In the genomic region with DNA sequence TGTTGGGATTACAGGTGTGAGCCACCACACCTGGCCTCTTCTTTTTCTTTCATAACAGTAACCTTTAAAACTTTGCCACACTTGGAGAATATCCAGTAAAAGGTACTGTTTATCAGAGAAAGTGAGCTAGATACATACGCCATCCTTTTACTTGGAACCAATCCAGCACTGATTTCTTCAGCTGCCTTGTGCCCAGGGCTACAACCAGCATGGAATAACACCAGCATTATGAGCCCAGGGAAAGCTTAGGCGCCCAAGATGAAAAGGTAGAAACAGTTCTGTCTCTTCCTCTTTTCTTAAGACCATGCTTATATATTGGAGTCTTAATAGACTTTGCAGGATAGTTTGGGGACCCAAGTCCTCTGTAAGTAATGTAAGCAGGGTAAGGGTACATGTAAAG, we compare ENCODE assay signal across 37 cellular contexts. TPM values are rescaled to one million over a fixed set of nuclear protein-coding genes. Genes with fewer than 3 reads are reported as not detected.
"Had no signal": no experiment of that assay in that cellular context is flagged by ENCODE, and none has a peak within 500 bp of the region (broad histone marks: within the 10 kb centered on the region; RNA-seq: fewer than 3 reads in every experiment).

No MANE protein-coding gene starts in this region.

- H3K4me1 Mint-ChIP-seq: activated T-helper 17 cell treated with anti-CD3 and anti-CD28 coated beads, Interleukin-2, amount 50 U/mL, for 72 hours had no signal

- H3K9me3 Mint-ChIP-seq: activated CD8-positive, alpha-beta T cell treated with anti-CD3 and anti-CD28 coated beads for 36 hours; activated naive CD8-positive, alpha-beta T cell treated with anti-CD3 and anti-CD28 coated beads for 36 hours; activated T-cell treated with anti-CD3 and anti-CD28 coated beads, Interleukin-2, amount 50 U/mL, for 72 hours; activated T-helper 17 cell treated with anti-CD3 and anti-CD28 coated beads, Interleukin-2, amount 50 U/mL, for 72 hours; T-cell had no signal

- DNase-seq: activated CD4-positive, alpha-beta T cell treated with anti-CD3 and anti-CD28 coated beads for 1 hour; activated CD4-positive, alpha-beta T cell treated with anti-CD3 and anti-CD28 coated beads for 48 hours; activated CD4-positive, CD25-positive, alpha-beta regulatory T cell; activated CD8-positive, alpha-beta T cell treated with anti-CD3 and anti-CD28 coated beads for 36 hours; activated effector memory CD4-positive, alpha-beta T cell treated with anti-CD3 and anti-CD28 coated beads, Interleukin-2, amount 50 U/mL, for 16 hours; activated naive CD4-positive, alpha-beta T cell; activated naive CD4-positive, alpha-beta T cell treated with anti-CD3 and anti-CD28 coated beads, Interleukin-2, amount 50 U/mL, for 16 hours; activated naive CD8-positive, alpha-beta T cell treated with anti-CD3 and anti-CD28 coated beads for 36 hours; activated T-cell treated with anti-CD3 and anti-CD28 coated beads, Interleukin-2, amount 50 U/mL, for 1 hour; activated T-cell treated with anti-CD3 and anti-CD28 coated beads, Interleukin-2, amount 50 U/mL, for 72 hours; amniotic stem cell; aorta; brain microvascular endothelial cell; MM.1S; NCI-H1092; NCI-H1436 treated with DMSO at 0.1 percent for 48 hours; NCI-H1694 treated with DMSO at 0.1 percent for 48 hours; NCI-H2029; NCI-H345; NCI-H524 treated with DMSO at 0.1 percent for 48 hours; NCI-H748 treated with DMSO at 0.1 percent for 48 hours; NK-92 treated with Interleukin-12 subunit alpha and Interleukin-12 subunit beta, amount 100 ng/mL, for 24 hours; SIG-M5; T-cell; T-helper 2 cell; T-helper 9 cell; WERI-Rb-1 had no signal

- ATAC-seq: activated CD8-positive, alpha-beta T cell treated with anti-CD3 and anti-CD28 coated beads for 36 hours; activated T-cell treated with anti-CD3 and anti-CD28 coated beads, Interleukin-2, amount 50 U/mL, for 72 hours; activated T-helper 17 cell treated with anti-CD3 and anti-CD28 coated beads, Interleukin-2, amount 50 U/mL, for 72 hours; SK-N-SH treated with all-trans-retinoic acid at 6 μM for 48 hours; T-cell had no signal

- H3K27ac ChIP-seq: brain microvascular endothelial cell, cardiac muscle cell, KMS-11, RWPE1, WERI-Rb-1 had no signal

- H3K27me3 ChIP-seq: brain microvascular endothelial cell, cardiac muscle cell had no signal

- H3K4me2 ChIP-seq: KMS-11 had no signal

- H3K9ac ChIP-seq: KMS-11 had no signal

- H3K4me3 Mint-ChIP-seq: activated CD8-positive, alpha-beta T cell treated with anti-CD3 and anti-CD28 coated beads for 36 hours; activated naive CD8-positive, alpha-beta T cell treated with anti-CD3 and anti-CD28 coated beads for 36 hours; activated T-cell treated with anti-CD3 and anti-CD28 coated beads, Interleukin-2, amount 50 U/mL, for 72 hours; activated T-helper 17 cell treated with anti-CD3 and anti-CD28 coated beads, Interleukin-2, amount 50 U/mL, for 72 hours; T-cell had no signal

- H3K4me3 ChIP-seq: cardiac muscle cell had no signal

- H3K27ac Mint-ChIP-seq: activated naive CD8-positive, alpha-beta T cell treated with anti-CD3 and anti-CD28 coated beads for 36 hours; activated T-cell treated with anti-CD3 and anti-CD28 coated beads, Interleukin-2, amount 50 U/mL, for 72 hours; activated T-helper 17 cell treated with anti-CD3 and anti-CD28 coated beads, Interleukin-2, amount 50 U/mL, for 72 hours; T-cell had no signal

- H3K27me3 Mint-ChIP-seq: activated CD8-positive, alpha-beta T cell treated with anti-CD3 and anti-CD28 coated beads for 36 hours; activated naive CD8-positive, alpha-beta T cell treated with anti-CD3 and anti-CD28 coated beads for 36 hours; activated T-helper 17 cell treated with anti-CD3 and anti-CD28 coated beads, Interleukin-2, amount 50 U/mL, for 72 hours; T-cell had no signal

RNA-seq across cellular contexts. Expression of a gene that starts 26.7 kb away (rescaled TPM):
- total RNA-seq: LHCN-M2 had no signal

RNA-seq across cellular contexts. Expression of a gene that starts 49.1 kb away (rescaled TPM):
- total RNA-seq: activated CD8-positive, alpha-beta memory T cell treated with anti-CD3 and anti-CD28 coated beads for 36 hours; activated naive CD8-positive, alpha-beta T cell treated with anti-CD3 and anti-CD28 coated beads for 36 hours; activated T-helper 17 cell treated with anti-CD3 and anti-CD28 coated beads, Interleukin-2, amount 50 U/mL, for 72 hours; LHCN-M2; PC-3; Right ventricle myocardium inferior; SK-MEL-5 had no signal
- polyA plus RNA-seq: aorta had no signal

RNA-seq across cellular contexts. Expression of a gene that starts 56.7 kb away (rescaled TPM):
- total RNA-seq: activated CD8-positive, alpha-beta memory T cell treated with anti-CD3 and anti-CD28 coated beads for 36 hours; activated T-helper 17 cell treated with anti-CD3 and anti-CD28 coated beads, Interleukin-2, amount 50 U/mL, for 72 hours; aorta; T-cell had no signal
